ENCODE assay signal across 27 cellular contexts in the genomic region with DNA sequence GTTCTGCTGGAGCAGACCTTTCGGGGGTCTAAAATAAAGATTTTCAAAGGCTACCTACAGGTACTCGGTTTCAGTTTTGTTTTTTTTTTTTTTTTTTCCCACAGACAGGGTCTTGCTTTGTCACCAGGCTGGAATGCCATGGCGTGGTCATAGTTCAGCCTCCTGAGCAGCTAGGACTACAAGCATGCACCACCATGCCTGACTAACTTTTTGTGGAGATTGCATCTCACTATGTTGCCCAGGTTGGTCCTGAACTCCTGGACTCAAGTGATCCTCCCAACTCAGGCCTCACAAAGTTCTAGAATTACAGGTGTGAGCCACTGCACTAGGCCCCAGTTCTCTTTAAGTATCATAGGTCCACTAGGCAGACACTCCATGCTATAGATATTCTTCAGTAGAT.
"Had no signal": no experiment of that assay in that cellular context is flagged by ENCODE, and none has a peak within 500 bp of the region (broad histone marks: within the 10 kb centered on the region; RNA-seq: fewer than 3 reads in every experiment).

No MANE protein-coding gene starts in this region.

- H3K36me3 ChIP-seq: esophagus muscularis mucosa, gastroesophageal sphincter, heart right ventricle, ovary, spleen, thoracic aorta, tibial nerve, upper lobe of right lung, uterus had no signal

- H3K4me1 ChIP-seq: foreskin keratinocyte, gastroesophageal sphincter, psoas muscle, spleen, upper lobe of right lung, uterus had no signal

- ATAC-seq: foreskin keratinocyte; gastroesophageal sphincter; heart right ventricle; left lobe of liver; natural killer cell; psoas muscle; right cardiac atrium; stimulated activated memory B cell treated with anti-CD40 and anti-IgM and Interleukin-4, amounts not matched to agents 10 μg/mL and 1 μg/mL and 100 μg/mL, for 72 hours; upper lobe of right lung had no signal

- H3K4me3 ChIP-seq: coronary artery, esophagus muscularis mucosa, gastroesophageal sphincter, heart right ventricle, lung, ovary, psoas muscle, skin epidermis, spleen, thoracic aorta, tibial nerve, upper lobe of right lung, uterus had no signal

- DNase-seq: dermis blood vessel endothelial cell; effector memory CD4-positive, alpha-beta T cell; glutamatergic neuron; heart right ventricle; hippocampal formation; natural killer cell; occipital lobe; ovary; posterior cingulate gyrus; psoas muscle; spleen; stimulated activated CD4-positive, alpha-beta T cell treated with anti-CD3 and anti-CD28 coated beads, Interleukin-4, amount 100 ng/mL, for 4 hours; upper lobe of right lung; uterus had no signal

- H3K27ac ChIP-seq: coronary artery, foreskin keratinocyte, heart right ventricle, psoas muscle, skin epidermis, thoracic aorta, tibial nerve, uterus had no signal

- FAIRE-seq: endothelial cell of umbilical vein, islet of Langerhans had no signal

- H3K27me3 ChIP-seq: esophagus muscularis mucosa, heart right ventricle, ovary, spleen, tibial nerve, upper lobe of right lung, uterus had no signal

- H3K9me3 ChIP-seq: esophagus muscularis mucosa, gastroesophageal sphincter, ovary, psoas muscle, spleen, thoracic aorta, tibial nerve, upper lobe of right lung, uterus had no signal
